Comparison of ENCODE assay signal across 8 cellular contexts in the genomic region with DNA sequence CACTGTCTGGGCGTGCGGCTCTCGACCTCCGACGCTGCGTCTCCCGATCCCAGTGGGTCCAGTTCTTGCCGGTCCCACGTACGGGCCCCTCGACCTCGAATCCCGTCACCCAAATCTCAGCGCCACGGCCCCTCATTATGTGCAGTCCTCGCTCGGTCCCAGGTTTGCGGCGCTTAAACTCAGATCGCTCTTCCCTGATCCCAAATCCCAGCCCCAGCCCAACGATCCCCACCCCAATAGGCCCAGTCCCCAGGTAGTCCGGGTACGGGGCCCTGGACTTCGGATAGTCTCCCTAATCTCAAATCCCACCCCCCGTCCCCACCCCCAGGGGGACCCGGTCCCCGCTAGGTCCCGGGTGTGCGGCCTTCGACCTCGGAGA. TPM values are rescaled to one million over a fixed set of nuclear protein-coding genes. Genes with fewer than 3 reads are reported as not detected.
DNase-seq lines count a peak whose midpoint lies in the region; ATAC-seq and TF ChIP-seq lines count a peak whose summit lies in the region.

No MANE protein-coding gene starts in this region.

- peak overlapping the region; percentile 96 for H3K27ac ChIP-seq in AG04450 (ENCODE audit: low read depth, low read length)
- H3K27ac ChIP-seq in layer of hippocampus (ENCODE audit: low read depth, low read length): peak overlapping the region; percentile 97
- peak overlapping the region; percentile 90 to 99 (median 98) for H3K27ac ChIP-seq in tibial nerve

- H3K36me3 ChIP-seq in H7 (replicated peaks; ENCODE audit: control insufficient read depth, insufficient read depth, low read length) (no peaks in the 10 kb centered on the region), tibial nerve (no peaks in the 10 kb centered on the region)

- TF ChIP-seq CTCF in AG04450 (IDR thresholded peaks at IDR 0.05; ENCODE audit: low read depth, low read length) (no peak), tibial nerve (IDR thresholded peaks at IDR 0.05) (no peak)

- H3K4me1 ChIP-seq in tibial nerve: peaks cover 0 to 44% (median 30%) of the 10 kb centered on the region in 4 donors

- no peaks in the 10 kb centered on the region for H3K9me3 Mint-ChIP-seq in activated naive CD8-positive, alpha-beta T cell (ENCODE audit: low read depth)

- CTCF ChIA-PET in AG04450 (lab: Charles Lee): interaction anchor here (1.1 kb wide), 1 partner anchor 48 kb away, joined by 3 read pairs; no protein-coding TSS in a partner anchor

- H3K27me3 ChIP-seq in AG04450 (ENCODE audit: control insufficient read depth, insufficient read depth, low read length) (no peaks in the 10 kb centered on the region), H7 (ENCODE audit: control insufficient read depth, insufficient read depth, low read length) (no peaks in the 10 kb centered on the region), layer of hippocampus (ENCODE audit: control insufficient read depth, insufficient read depth, low read length) (no peaks in the 10 kb centered on the region), tibial nerve (no peaks in the 10 kb centered on the region)

- peak overlapping the region; percentile 100 for H3K27ac Mint-ChIP-seq in activated naive CD8-positive, alpha-beta T cell

- H3K27me3 Mint-ChIP-seq in activated naive CD8-positive, alpha-beta T cell: no peaks in the 10 kb centered on the region

- peak overlapping the region; percentile 98 for H3K4me3 Mint-ChIP-seq in activated naive CD8-positive, alpha-beta T cell

- H3K4me3 ChIP-seq in AG04450 (ENCODE audit: low read depth, low read length) (peak overlapping the region; percentile 85), H7 (ENCODE audit: insufficient read depth, low read depth, low read length) (peak overlapping the region; percentile 78), tibial nerve (peak overlapping the region; percentile 72 to 91 (median 88))

- TF ChIP-seq EP300 in tibial nerve (IDR thresholded peaks at IDR 0.05): no peak

- no peak for TF ChIP-seq POLR2A in tibial nerve (IDR thresholded peaks at IDR 0.05)

- H3K4me1 Mint-ChIP-seq in activated naive CD8-positive, alpha-beta T cell (ENCODE audit: low read depth): peaks cover 26% of the 10 kb centered on the region

- 1% methylated on average over 29 to 31 of the region's 31 CpGs for whole genome bisulfite sequencing in tibial nerve, 2 donors

- no peak for DNase-seq in AG04450 (ENCODE audit: low read depth, low spot score)
- DNase-seq in H7: no peak
- no peak for DNase-seq in tibial nerve (ENCODE audit: low spot score in 2 of 2)
- no peak for DNase-seq in activated effector memory CD4-positive, alpha-beta T cell treated with Interleukin-2 at 50 U/mL for 16 hours
- DNase-seq in NCI-H510A treated with DMSO at 0.1 percent for 48 hours (lab: John Stamatoyannopoulos, UW): no peak

- peaks cover 9% of the 10 kb centered on the region for H3K36me3 Mint-ChIP-seq in activated naive CD8-positive, alpha-beta T cell

- H3K9me3 ChIP-seq in AG04450 (ENCODE audit: control insufficient read depth, insufficient read depth, low read length): no peaks in the 10 kb centered on the region; the same call in 1 of the 2 replicates
- H3K9me3 ChIP-seq in tibial nerve: no peaks in the 10 kb centered on the region

- no peak for ATAC-seq in HG03175 (IDR thresholded peaks at IDR 0.05; ENCODE audit: unreplicated experiment)

- POLR2A ChIA-PET in AG04450 (lab: Yijun Ruan, JAX): interaction anchor here (1.3 to 1.9 kb wide), 2 partner anchors 12 to 45 kb away, joined by 5 to 21 read pairs; no protein-coding TSS in a partner anchor

RNA-seq across cellular contexts. Expression of gene HNRNPF, which starts 0.7 kb away (rescaled TPM):
- 160 and 178 TPM in 2 replicates for polyA plus RNA-seq in AG04450 (2011; rRNA removed)
- 191 and 197 TPM in 2 replicates for polyA minus RNA-seq in AG04450 (2011; rRNA and poly(A)+ RNA removed)
- total RNA-seq in H7 (2014; rRNA removed; shearing (Covaris generic)): 328 and 342 TPM in 2 replicates
- total RNA-seq in tibial nerve: 100 to 1,000 TPM; 112 to 136 (median 134) TPM

RNA-seq across cellular contexts. Expression of gene ZNF487, which starts 28.6 kb away (rescaled TPM):
- 3.2 and 4.4 TPM in 2 replicates for polyA plus RNA-seq in AG04450 (2011; rRNA removed)
- 1.4 and 2.8 TPM in 2 replicates for polyA minus RNA-seq in AG04450 (2011; rRNA and poly(A)+ RNA removed)
- total RNA-seq in H7 (2014; rRNA removed; shearing (Covaris generic)): 2.7 and 4.9 TPM in 2 replicates
- 10 to 100 TPM in 3 of 4 donors, 1 to 10 TPM in 1; 7.3 to 23.7 (median 18.3) TPM for total RNA-seq in tibial nerve

RNA-seq across cellular contexts. Expression of gene FXYD4, which starts 36.9 kb away (rescaled TPM):
- not detected in 2 replicates for polyA plus RNA-seq in AG04450 (2011; rRNA removed)
- polyA minus RNA-seq in AG04450 (2011; rRNA and poly(A)+ RNA removed): not detected in 2 replicates
- not detected in 2 replicates for total RNA-seq in H7 (2014; rRNA removed; shearing (Covaris generic))
- total RNA-seq in tibial nerve: not detected
